In genomic region chr21:42218836-42219605, GRCh38 we compare ENCODE assay signal across 8 cellular contexts. TPM values are rescaled to one million over a fixed set of nuclear protein-coding genes. Genes with fewer than 3 reads are reported as not detected.
A peak's percentile ranks its signal among the peaks of the same experiment; 100 is the strongest.
DNase-seq lines count a peak whose midpoint lies in the region; ATAC-seq and TF ChIP-seq lines count a peak whose summit lies in the region.

Gene ABCG1 (plus strand): TSS chr21:42219140. CDS start chr21:42219263, 123 bp downstream.

- H3K27ac Mint-ChIP-seq in activated CD4-positive, alpha-beta T cell treated with anti-CD3 and anti-CD28 coated beads for 36 hours, result peak within 1 kb of the TSS; percentile 96

- H3K27me3 Mint-ChIP-seq in activated CD4-positive, alpha-beta T cell treated with anti-CD3 and anti-CD28 coated beads for 36 hours, result no peaks in the 10 kb centered on the region

- no peaks in the 10 kb centered on the region for H4K20me1 ChIP-seq in hepatocyte (ENCODE audit: insufficient read depth, poor library complexity, severe bottlenecking)

- peak; percentile 73 for DNase-seq in activated CD4-positive, alpha-beta T cell treated with anti-CD3 and anti-CD28 coated beads for 36 hours
- DNase-seq in activated CD4-positive, alpha-beta T cell treated with anti-CD3 and anti-CD28 coated beads for 1 hour, result no peak
- DNase-seq in RPMI8226, result peak; percentile 71
- peak in 1 of 2 donors; percentile 61 for DNase-seq in ascending aorta (ENCODE audit: low spot score in 2 of 2)
- peak; percentile 71 for DNase-seq in hepatocyte (ENCODE audit: low spot score)
- DNase-seq in psoas muscle, result peak; percentile 49 to 63
- DNase-seq in OCI-M1 (lab: John Stamatoyannopoulos, UW), result no peak

- TF ChIP-seq CTCF in ascending aorta (IDR thresholded peaks at IDR 0.05) (no peak), hepatocyte (IDR thresholded peaks at IDR 0.05; ENCODE audit: poor library complexity) (no peak), psoas muscle (IDR thresholded peaks at IDR 0.05) (no peak)

- peak within 1 kb of the TSS; percentile 90 for H3K4me3 Mint-ChIP-seq in activated CD4-positive, alpha-beta T cell treated with anti-CD3 and anti-CD28 coated beads for 36 hours

- H3K9me2 ChIP-seq in hepatocyte (replicated peaks; ENCODE audit: insufficient read depth), result no peaks in the 10 kb centered on the region

- H3K36me3 ChIP-seq in ascending aorta (no peaks in the 10 kb centered on the region), hepatocyte (replicated peaks; ENCODE audit: insufficient read depth, low read depth) (no peaks in the 10 kb centered on the region), psoas muscle (ENCODE audit: insufficient read depth in 1 of 2, low read depth in 1 of 2) (no peaks in the 10 kb centered on the region)

- 3% methylated on average over 43 of the region's 83 CpGs for WGBS in hepatocyte (ENCODE audit: low lambda C conversion rate, missing lambda C conversion rate)
- WGBS in psoas muscle, 3 donors, result 0 to 1% (median 0%) methylated on average over 57 to 83 of the region's 83 CpGs

- peaks cover 6 to 25% of the 10 kb centered on the region in 2 donors for H3K4me1 ChIP-seq in ascending aorta
- peaks cover 14% of the 10 kb centered on the region for H3K4me1 ChIP-seq in hepatocyte (ENCODE audit: insufficient read depth)
- H3K4me1 ChIP-seq in psoas muscle, result peaks cover 15% of the 10 kb centered on the region

- H3K36me3 Mint-ChIP-seq in activated CD4-positive, alpha-beta T cell treated with anti-CD3 and anti-CD28 coated beads for 36 hours (ENCODE audit: low read depth), result peaks cover 2% of the 10 kb centered on the region

- peak within 1 kb of the TSS; percentile 51 to 63 for H3K27ac ChIP-seq in ascending aorta
- H3K27ac ChIP-seq in hepatocyte, result peak within 1 kb of the TSS; percentile 26
- peak within 1 kb of the TSS; percentile 73 for H3K27ac ChIP-seq in psoas muscle

- ATAC-seq in activated CD4-positive, alpha-beta T cell treated with anti-CD3 and anti-CD28 coated beads for 36 hours, result peak; percentile 51
- ATAC-seq in psoas muscle, result peak; percentile 56 to 71 (median 62)
- ATAC-seq in HG03135 (IDR thresholded peaks at IDR 0.05; ENCODE audit: unreplicated experiment), result no peak

- peaks cover 10% of the 10 kb centered on the region for H3K9me3 Mint-ChIP-seq in activated CD4-positive, alpha-beta T cell treated with anti-CD3 and anti-CD28 coated beads for 36 hours (ENCODE audit: low read depth)

- intact Hi-C loops in activated CD4-positive, alpha-beta T cell treated with anti-CD3 and anti-CD28 coated beads for 36 hours (cut with DNase I, micrococcal nuclease), result no loop called here
- intact Hi-C loops in ascending aorta (cut with DNase I) (no loop called here), psoas muscle (cut with DNase I) (no loop called here)

- H3K9me3 ChIP-seq in ascending aorta, result no peaks in the 10 kb centered on the region
- H3K9me3 ChIP-seq in hepatocyte (ENCODE audit: low read depth), result no peaks in the 10 kb centered on the region
- no peaks in the 10 kb centered on the region for H3K9me3 ChIP-seq in psoas muscle

- H2AFZ ChIP-seq in hepatocyte, result peak within 1 kb of the TSS; percentile 56

- POLR2A ChIA-PET in activated CD4-positive, alpha-beta T cell treated with anti-CD3 and anti-CD28 coated beads for 36 hours (lab: Charles Lee), result interaction anchor here (0.6 to 2.3 kb wide), 6 partner anchors 9 to 379 kb away, joined by 3 to 19 read pairs (median 6); no protein-coding TSS in a partner anchor

- H3K4me2 ChIP-seq in hepatocyte, result peak within 1 kb of the TSS; percentile 98

- H3K79me2 ChIP-seq in hepatocyte, result no peaks in the 10 kb centered on the region

- H3K4me1 Mint-ChIP-seq in activated CD4-positive, alpha-beta T cell treated with anti-CD3 and anti-CD28 coated beads for 36 hours, result peaks cover 20% of the 10 kb centered on the region

- H3K27me3 ChIP-seq in ascending aorta, result no peaks in the 10 kb centered on the region
- peaks cover 15% of the 10 kb centered on the region for H3K27me3 ChIP-seq in hepatocyte
- peaks cover 0 to 2% (median 0%) of the 10 kb centered on the region in 3 donors for H3K27me3 ChIP-seq in psoas muscle (ENCODE audit: insufficient read depth in 3 of 3, low read length in 2 of 3)

- peak within 1 kb of the TSS; percentile 68 to 82 for H3K4me3 ChIP-seq in ascending aorta
- peak within 1 kb of the TSS; percentile 22 for H3K4me3 ChIP-seq in hepatocyte
- H3K4me3 ChIP-seq in psoas muscle, result peak within 1 kb of the TSS; percentile 92

- CTCF ChIA-PET in activated CD4-positive, alpha-beta T cell treated with anti-CD3 and anti-CD28 coated beads for 36 hours (lab: Charles Lee), result interaction anchor here (0.6 to 3.8 kb wide), 7 partner anchors 10 to 186 kb away, joined by 3 to 33 read pairs (median 5); no protein-coding TSS in a partner anchor

RNA-seq across cellular contexts. Expression of gene ABCG1, which starts in this region (rescaled TPM):
- 10 to 100 TPM; 11.6 to 16.3 TPM for total RNA-seq in activated CD4-positive, alpha-beta T cell treated with anti-CD3 and anti-CD28 coated beads for 36 hours
- 39.5 TPM for total RNA-seq in ascending aorta
- total RNA-seq in hepatocyte, result 7.2 and 10.7 TPM in 2 replicates
- 8.4 and 14.0 TPM in 2 replicates for polyA plus RNA-seq in hepatocyte
- 10 to 100 TPM in 2 of 4 donors, 1 to 10 TPM in 2; 4.4 to 35.8 (median 16.6) TPM for total RNA-seq in psoas muscle
- 1 to 10 TPM; 2.9 to 3.5 (median 3.5) TPM for polyA plus RNA-seq in psoas muscle

Comparison
In these comparisons a context has a peak if more than half of its experiments do, and no peak if none do; other contexts are left out.
1. DNase-seq: peak in activated CD4-positive, alpha-beta T cell treated with anti-CD3 and anti-CD28 coated beads for 36 hours (single experiment), RPMI8226 (single experiment), hepatocyte (single experiment) and psoas muscle (2 of 2); none in activated CD4-positive, alpha-beta T cell treated with anti-CD3 and anti-CD28 coated beads for 1 hour (single experiment) and OCI-M1 (single experiment).
2. H3K4me3 ChIP-seq: peak in every context shown above with its lines; median percentile 92 in psoas muscle; 75 in ascending aorta; 22 in hepatocyte.
3. Peak in every context shown above with its lines, with median percentiles within 50 percentile points of each other: H3K27ac ChIP-seq.